1 cellular context compared by ENCODE assay signal in the genomic region with DNA sequence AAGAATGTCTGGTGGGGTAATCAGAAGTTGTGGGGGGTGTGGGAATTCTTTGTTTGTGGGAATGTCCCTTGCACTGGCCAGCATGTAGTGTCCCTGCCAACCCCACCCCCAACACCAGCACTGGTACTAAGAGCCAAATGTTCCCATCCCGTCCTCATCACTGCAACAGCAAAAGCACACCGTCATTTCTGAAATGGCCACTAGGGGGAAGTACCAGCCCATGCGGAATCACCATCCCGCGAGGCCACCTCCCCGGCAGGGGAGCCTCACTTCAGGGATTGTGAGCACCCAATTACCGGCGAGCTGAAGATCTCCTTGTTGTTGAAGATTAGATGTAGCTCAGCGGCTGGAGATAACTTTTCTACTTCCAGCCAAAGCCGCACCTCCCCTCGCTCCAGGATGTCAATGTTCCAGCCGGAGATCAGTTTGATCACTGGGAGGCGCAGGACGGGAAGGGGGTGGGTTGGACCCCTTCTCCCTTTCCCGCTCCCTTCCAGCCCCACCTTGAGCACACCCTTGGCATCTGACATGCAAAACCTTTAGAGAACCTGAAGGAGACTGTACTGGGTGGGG.
TF ChIP-seq lines count a peak whose summit lies in the region.

No MANE protein-coding gene starts in this region.

TF ChIP-seq in HepG2, 621 proteins besides CTCF, POLR2A, EP300 and RAD21 (continued from another document):
- TF ChIP-seq, protein P1, sequence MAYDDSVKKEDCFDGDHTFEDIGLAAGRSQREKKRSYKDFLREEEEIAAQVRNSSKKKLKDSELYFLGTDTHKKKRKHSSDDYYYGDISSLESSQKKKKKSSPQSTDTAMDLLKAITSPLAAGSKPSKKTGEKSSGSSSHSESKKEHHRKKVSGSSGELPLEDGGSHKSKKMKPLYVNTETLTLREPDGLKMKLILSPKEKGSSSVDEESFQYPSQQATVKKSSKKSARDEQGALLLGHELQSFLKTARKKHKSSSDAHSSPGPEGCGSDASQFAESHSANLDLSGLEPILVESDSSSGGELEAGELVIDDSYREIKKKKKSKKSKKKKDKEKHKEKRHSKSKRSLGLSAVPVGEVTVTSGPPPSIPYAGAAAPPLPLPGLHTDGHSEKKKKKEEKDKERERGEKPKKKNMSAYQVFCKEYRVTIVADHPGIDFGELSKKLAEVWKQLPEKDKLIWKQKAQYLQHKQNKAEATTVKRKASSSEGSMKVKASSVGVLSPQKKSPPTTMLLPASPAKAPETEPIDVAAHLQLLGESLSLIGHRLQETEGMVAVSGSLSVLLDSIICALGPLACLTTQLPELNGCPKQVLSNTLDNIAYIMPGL (CRISPR knock-in tag; IDR thresholded peaks at IDR 0.05; ENCODE audit: borderline replicate concordance in 1 of 2, low read depth in 1 of 2) = peak; percentile 58 to 68; a peak in 2 of 4 replicates
- TF ChIP-seq SIX4 (CRISPR knock-in tag; IDR thresholded peaks at IDR 0.05) (no peak), ZNF543 (CRISPR knock-in tag; IDR thresholded peaks at IDR 0.05) (no peak), GATAD2A (CRISPR knock-in tag; IDR thresholded peaks at IDR 0.05) (peak; percentile 41; the same call in 1 of the 2 replicates), CREB1 (IDR thresholded peaks at IDR 0.05) (0 out of 2 replicates have a peak, but pooled peaks have one; percentile 15), CREB1 (CRISPR knock-in tag; IDR thresholded peaks at IDR 0.05) (no peak), ZNF598 (CRISPR knock-in tag; IDR thresholded peaks at IDR 0.05; ENCODE audit: borderline replicate concordance) (no peak), ZSCAN21 (CRISPR knock-in tag; IDR thresholded peaks at IDR 0.05; ENCODE audit: borderline replicate concordance) (peak; percentile 23; the same call in 1 of the 2 replicates), ZNF263 (CRISPR knock-in tag; IDR thresholded peaks at IDR 0.05) (no peak), ZNF326 (CRISPR knock-in tag; IDR thresholded peaks at IDR 0.05; ENCODE audit: borderline replicate concordance) (no peak), SAP130 (CRISPR knock-in tag; IDR thresholded peaks at IDR 0.05; ENCODE audit: low read depth) (peak; percentile 29; the same call in 1 of the 2 replicates), ZNF564 (CRISPR knock-in tag; IDR thresholded peaks at IDR 0.05) (no peak), ZFP91 (CRISPR knock-in tag; IDR thresholded peaks at IDR 0.05; ENCODE audit: borderline replicate concordance) (peak; percentile 29; the same call in 1 of the 2 replicates), ZNF331 (CRISPR knock-in tag; IDR thresholded peaks at IDR 0.05) (0 out of 2 replicates have a peak, but pooled peaks have one; percentile 42), STAG1 (CRISPR knock-in tag; IDR thresholded peaks at IDR 0.05) (peak; percentile 88), RXRB (CRISPR knock-in tag; IDR thresholded peaks at IDR 0.05; ENCODE audit: borderline replicate concordance) (peak; percentile 22; the same call in 1 of the 2 replicates), ZBTB38 (CRISPR knock-in tag; IDR thresholded peaks at IDR 0.05) (peak; percentile 20; the same call in 1 of the 2 replicates), HOXA3 (CRISPR knock-in tag; IDR thresholded peaks at IDR 0.05) (0 out of 2 replicates have a peak, but pooled peaks have one; percentile 19), ZNF460 (CRISPR knock-in tag; IDR thresholded peaks at IDR 0.05; ENCODE audit: borderline replicate concordance) (no peak), ZFP36 (IDR thresholded peaks at IDR 0.05; ENCODE audit: borderline replicate concordance, low read depth, low read length, partially characterized antibody) (no peak), SMAD3 (CRISPR knock-in tag; IDR thresholded peaks at IDR 0.05) (0 out of 2 replicates have a peak, but pooled peaks have one; percentile 39), TFAP4 (IDR thresholded peaks at IDR 0.05; ENCODE audit: borderline replicate concordance, low read depth) (no peak), NFE2L2 (IDR thresholded peaks at IDR 0.05; ENCODE audit: low read length) (peak; percentile 15; the same call in 1 of the 2 replicates), KDM2A (CRISPR knock-in tag; IDR thresholded peaks at IDR 0.05; ENCODE audit: borderline replicate concordance, low read depth) (peak; percentile 73; the same call in 1 of the 2 replicates), XRCC5 (optimal IDR thresholded peaks at IDR 0.05; ENCODE audit: low read length) (peak; percentile 78), ZGPAT (CRISPR knock-in tag; IDR thresholded peaks at IDR 0.05) (0 out of 2 replicates have a peak, but pooled peaks have one; percentile 23), MXD4 (CRISPR knock-in tag; IDR thresholded peaks at IDR 0.05) (0 out of 2 replicates have a peak, but pooled peaks have one; percentile 25), FOXP4 (CRISPR knock-in tag; IDR thresholded peaks at IDR 0.05) (0 out of 2 replicates have a peak, but pooled peaks have one; percentile 12), RBM22 (optimal IDR thresholded peaks at IDR 0.05; ENCODE audit: low read length) (no peak), GATAD1 (CRISPR knock-in tag; IDR thresholded peaks at IDR 0.05) (0 out of 2 replicates have a peak, but pooled peaks have one; percentile 43), SMYD3 (CRISPR knock-in tag; IDR thresholded peaks at IDR 0.05) (no peak), ZNF891 (CRISPR knock-in tag; IDR thresholded peaks at IDR 0.05) (peak; percentile 46; the same call in 1 of the 2 replicates), TEAD3 (CRISPR knock-in tag; optimal IDR thresholded peaks at IDR 0.05; ENCODE audit: borderline replicate concordance) (no peak), ZNF367 (CRISPR knock-in tag; IDR thresholded peaks at IDR 0.05; ENCODE audit: borderline replicate concordance) (no peak), RAD51 (IDR thresholded peaks at IDR 0.05; ENCODE audit: borderline replicate concordance) (no peak), ELF1 (CRISPR knock-in tag; IDR thresholded peaks at IDR 0.05) (peak; percentile 26; the same call in 1 of the 2 replicates), SALL1 (CRISPR knock-in tag; IDR thresholded peaks at IDR 0.05) (peak; percentile 57; the same call in 1 of the 2 replicates), ZNF83 (CRISPR knock-in tag; IDR thresholded peaks at IDR 0.05; ENCODE audit: borderline replicate concordance) (0 out of 2 replicates have a peak, but pooled peaks have one; percentile 53)
- TF ChIP-seq, protein P2, sequence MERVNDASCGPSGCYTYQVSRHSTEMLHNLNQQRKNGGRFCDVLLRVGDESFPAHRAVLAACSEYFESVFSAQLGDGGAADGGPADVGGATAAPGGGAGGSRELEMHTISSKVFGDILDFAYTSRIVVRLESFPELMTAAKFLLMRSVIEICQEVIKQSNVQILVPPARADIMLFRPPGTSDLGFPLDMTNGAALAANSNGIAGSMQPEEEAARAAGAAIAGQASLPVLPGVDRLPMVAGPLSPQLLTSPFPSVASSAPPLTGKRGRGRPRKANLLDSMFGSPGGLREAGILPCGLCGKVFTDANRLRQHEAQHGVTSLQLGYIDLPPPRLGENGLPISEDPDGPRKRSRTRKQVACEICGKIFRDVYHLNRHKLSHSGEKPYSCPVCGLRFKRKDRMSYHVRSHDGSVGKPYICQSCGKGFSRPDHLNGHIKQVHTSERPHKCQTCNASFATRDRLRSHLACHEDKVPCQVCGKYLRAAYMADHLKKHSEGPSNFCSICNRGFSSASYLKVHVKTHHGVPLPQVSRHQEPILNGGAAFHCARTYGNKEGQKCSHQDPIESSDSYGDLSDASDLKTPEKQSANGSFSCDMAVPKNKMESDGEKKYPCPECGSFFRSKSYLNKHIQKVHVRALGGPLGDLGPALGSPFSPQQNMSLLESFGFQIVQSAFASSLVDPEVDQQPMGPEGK (CRISPR knock-in tag; IDR thresholded peaks at IDR 0.05) = peak; percentile 44; the same call in 1 of the 2 replicates
- TF ChIP-seq, protein P3, sequence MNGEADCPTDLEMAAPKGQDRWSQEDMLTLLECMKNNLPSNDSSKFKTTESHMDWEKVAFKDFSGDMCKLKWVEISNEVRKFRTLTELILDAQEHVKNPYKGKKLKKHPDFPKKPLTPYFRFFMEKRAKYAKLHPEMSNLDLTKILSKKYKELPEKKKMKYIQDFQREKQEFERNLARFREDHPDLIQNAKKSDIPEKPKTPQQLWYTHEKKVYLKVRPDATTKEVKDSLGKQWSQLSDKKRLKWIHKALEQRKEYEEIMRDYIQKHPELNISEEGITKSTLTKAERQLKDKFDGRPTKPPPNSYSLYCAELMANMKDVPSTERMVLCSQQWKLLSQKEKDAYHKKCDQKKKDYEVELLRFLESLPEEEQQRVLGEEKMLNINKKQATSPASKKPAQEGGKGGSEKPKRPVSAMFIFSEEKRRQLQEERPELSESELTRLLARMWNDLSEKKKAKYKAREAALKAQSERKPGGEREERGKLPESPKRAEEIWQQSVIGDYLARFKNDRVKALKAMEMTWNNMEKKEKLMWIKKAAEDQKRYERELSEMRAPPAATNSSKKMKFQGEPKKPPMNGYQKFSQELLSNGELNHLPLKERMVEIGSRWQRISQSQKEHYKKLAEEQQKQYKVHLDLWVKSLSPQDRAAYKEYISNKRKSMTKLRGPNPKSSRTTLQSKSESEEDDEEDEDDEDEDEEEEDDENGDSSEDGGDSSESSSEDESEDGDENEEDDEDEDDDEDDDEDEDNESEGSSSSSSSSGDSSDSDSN (CRISPR knock-in tag; IDR thresholded peaks at IDR 0.05) = peak; percentile 36; the same call in 1 of the 2 replicates
